In genomic region chr20:31674895-31675827, GRCh38 we compare ENCODE assay signal across 9 cellular contexts. TPM values are rescaled to one million over a fixed set of nuclear protein-coding genes. Genes with fewer than 3 reads are reported as not detected.
DNase-seq lines count a peak whose midpoint lies in the region; ATAC-seq, FAIRE-seq and TF ChIP-seq lines count a peak whose summit lies in the region.
"Had no signal": no experiment of that assay in that cellular context is flagged by ENCODE, and none has a peak within 500 bp of the region (broad histone marks: within the 10 kb centered on the region; RNA-seq: fewer than 3 reads in every experiment).

No MANE protein-coding gene starts in this region.

- TF ChIP-seq CTCF in Caco-2 (IDR thresholded peaks at IDR 0.05; ENCODE audit: insufficient read depth in 1 of 2, low read depth in 1 of 2, low read length in 1 of 2, severe bottlenecking in 1 of 2, unreplicated experiment in 1 of 2) (no peak), endothelial cell of umbilical vein (IDR thresholded peaks at IDR 0.05; ENCODE audit: extremely low read depth in 1 of 2, insufficient read depth in 1 of 2, low read depth in 1 of 2, low read length in 2 of 2) (no peak)

- H3K4me3 ChIP-seq in Caco-2 (ENCODE audit: low read depth, low read length) (no peak overlapping the region), endothelial cell of umbilical vein (replicated peaks in 1 of 3; ENCODE audit: insufficient read depth in 1 of 3, low read depth in 1 of 3, low read length in 3 of 3) (peak overlapping the region in 1 of 3 experiments; percentile 20)

- peak overlapping the region; percentile 75 for H3K4me2 ChIP-seq in endothelial cell of umbilical vein (ENCODE audit: insufficient read depth, low read length)
- H3K4me2 ChIP-seq: KMS-11 had no signal

- H3K79me2 ChIP-seq in endothelial cell of umbilical vein (ENCODE audit: control insufficient read depth, insufficient read depth, low read length): peaks cover 73% of the 10 kb centered on the region

- BruUV-seq in Caco-2 (replicated peaks; lab: Mats Ljungman, UMichigan) (no TSS peak), endothelial cell of umbilical vein (replicated peaks; lab: Mats Ljungman, UMichigan) (no TSS peak)

- TF ChIP-seq POLR2A in endothelial cell of umbilical vein (IDR thresholded peaks at IDR 0.05; ENCODE audit: low read depth, low read length): peak; percentile 27

- peak overlapping the region; percentile 26 for H3K4me3 Mint-ChIP-seq in Caco-2 (ENCODE audit: unreplicated experiment)
- peak overlapping the region; percentile 88 to 99 (median 98) for H3K4me3 Mint-ChIP-seq in naive thymus-derived CD8-positive, alpha-beta T cell

- H3K27me3 ChIP-seq in Caco-2 (replicated peaks; ENCODE audit: control insufficient read depth, insufficient read depth, low read length): no peaks in the 10 kb centered on the region
- no peaks in the 10 kb centered on the region for H3K27me3 ChIP-seq in endothelial cell of umbilical vein (ENCODE audit: control insufficient read depth in 2 of 2, insufficient read depth in 2 of 2, low read length in 2 of 2)

- CTCF ChIA-PET in Caco-2 (lab: Charles Lee): interaction anchor here (0.9 to 5.7 kb wide), 8 partner anchors 8 to 67 kb away, joined by 3 to 78 read pairs (median 6); partner anchors contain the start of gene BCL2L1
- CTCF ChIA-PET in endothelial cell of umbilical vein (lab: Charles Lee): interaction anchor here (1.0 to 6.2 kb wide), 13 partner anchors 9 to 112 kb away, joined by 3 to 97 read pairs (median 7); partner anchors contain the start of gene BCL2L1

- peak; percentile 98 for FAIRE-seq in endothelial cell of umbilical vein (lab: Jason Lieb, UNC)

- peaks cover 78% of the 10 kb centered on the region for H3K4me1 ChIP-seq in Caco-2
- H3K4me1 ChIP-seq in endothelial cell of umbilical vein (ENCODE audit: control insufficient read depth, extremely low read depth, insufficient read depth, low read length): peaks cover 60% of the 10 kb centered on the region

- no peak for DNase-seq in Caco-2
- peak; percentile 94 for DNase-seq in NCI-H226
- DNase-seq in activated CD8-positive, alpha-beta memory T cell treated with anti-CD3 and anti-CD28 coated beads for 4 hours (ENCODE audit: low read depth in 2 of 2): peak; percentile 39 to 61
- peak; percentile 84 for DNase-seq in endothelial cell of umbilical vein (ENCODE audit: low read depth, low spot score)
- DNase-seq in naive thymus-derived CD8-positive, alpha-beta T cell: peak in 9 of 10 donors; percentile 41 to 77 (median 55)
- peak; percentile 66 for DNase-seq in stimulated activated naive CD8-positive, alpha-beta T cell treated with anti-CD3 and anti-CD28 coated beads, Interleukin-15, Interleukin-2, amounts not matched to agents 100 U/mL and 50 U/mL, for 24 hours

- no peaks in the 10 kb centered on the region for H3K9me1 ChIP-seq in endothelial cell of umbilical vein (replicated peaks; ENCODE audit: control insufficient read depth, extremely low read depth, insufficient read depth, low read length)

- H3K9me3 Mint-ChIP-seq in Caco-2 (ENCODE audit: unreplicated experiment): no peaks in the 10 kb centered on the region
- no peaks in the 10 kb centered on the region for H3K9me3 Mint-ChIP-seq in naive thymus-derived CD8-positive, alpha-beta T cell

- H3K36me3 Mint-ChIP-seq in Caco-2 (ENCODE audit: insufficient read depth, unreplicated experiment): peaks cover 100% of the 10 kb centered on the region
- peaks cover 0 to 14% (median 0%) of the 10 kb centered on the region in 3 donors for H3K36me3 Mint-ChIP-seq in naive thymus-derived CD8-positive, alpha-beta T cell

- no peaks in the 10 kb centered on the region for H3K27me3 Mint-ChIP-seq in Caco-2 (ENCODE audit: insufficient read depth, unreplicated experiment)
- no peaks in the 10 kb centered on the region for H3K27me3 Mint-ChIP-seq in naive thymus-derived CD8-positive, alpha-beta T cell

- peak overlapping the region; percentile 37 for H3K9ac ChIP-seq in endothelial cell of umbilical vein (replicated peaks; ENCODE audit: extremely low read depth, insufficient read depth, low read length)
- H3K9ac ChIP-seq: KMS-11 had no signal

- H3K27ac Mint-ChIP-seq in Caco-2 (ENCODE audit: unreplicated experiment): peak overlapping the region; percentile 81
- peak overlapping the region; percentile 94 to 99 (median 98) for H3K27ac Mint-ChIP-seq in naive thymus-derived CD8-positive, alpha-beta T cell

- H4K20me1 ChIP-seq in endothelial cell of umbilical vein (replicated peaks; ENCODE audit: control insufficient read depth, extremely low read depth, insufficient read depth, low read length): no peaks in the 10 kb centered on the region

- peak overlapping the region; percentile 93 for H3K27ac ChIP-seq in endothelial cell of umbilical vein (ENCODE audit: insufficient read depth, low read depth, low read length)
- H3K27ac ChIP-seq: KMS-11 had no signal

- POLR2A ChIA-PET in Caco-2 (lab: Charles Lee) (interaction anchor here (2.0 to 5.6 kb wide), 2 partner anchors 11 to 45 kb away, joined by 7 to 45 read pairs; no protein-coding TSS in a partner anchor), endothelial cell of umbilical vein (lab: Charles Lee) (interaction anchor here (1.2 to 1.7 kb wide), 3 partner anchors 13 to 48 kb away, joined by 4 to 7 read pairs (median 5); partner anchors contain the start of gene BCL2L1)
- POLR2A ChIA-PET in naive thymus-derived CD8-positive, alpha-beta T cell (lab: Charles Lee): interaction anchor here (0.6 to 3.1 kb wide), 11 partner anchors 8 to 82 kb away, joined by 3 to 32 read pairs (median 3); partner anchors contain the start of gene BCL2L1

- intact Hi-C loops in Caco-2 (cut with micrococcal nuclease; ENCODE audit: unreplicated experiment) (no loop called here), endothelial cell of umbilical vein (cut with micrococcal nuclease) (loop anchor here (1.0 to 2.0 kb wide), 8 partner anchors 8 to 70 kb away; partner anchors contain the start of gene ID1)

- ATAC-seq in GM21737 (IDR thresholded peaks at IDR 0.05; ENCODE audit: unreplicated experiment) (peak; percentile 61), HG03159 (IDR thresholded peaks at IDR 0.05; ENCODE audit: unreplicated experiment) (no peak)
- peak; percentile 81 to 87 for ATAC-seq in naive thymus-derived CD8-positive, alpha-beta T cell
- ATAC-seq in stimulated activated naive CD8-positive, alpha-beta T cell treated with anti-CD3 and anti-CD28 coated beads, Interleukin-15, Interleukin-2, amounts not matched to agents 100 U/mL and 50 U/mL, for 24 hours: peak; percentile 61

- peaks cover 72% of the 10 kb centered on the region for H3K4me1 Mint-ChIP-seq in Caco-2 (ENCODE audit: low read depth, unreplicated experiment)
- H3K4me1 Mint-ChIP-seq in naive thymus-derived CD8-positive, alpha-beta T cell: peaks cover 43 to 75% (median 67%) of the 10 kb centered on the region in 4 donors

- H3K9me3 ChIP-seq in Caco-2: no peaks in the 10 kb centered on the region
- H3K9me3 ChIP-seq in endothelial cell of umbilical vein (replicated peaks; ENCODE audit: control insufficient read depth, insufficient read depth, low read length): no peaks in the 10 kb centered on the region

- H3K36me3 ChIP-seq in Caco-2 (ENCODE audit: control insufficient read depth, insufficient read depth, low read length) (peaks cover 21% of the 10 kb centered on the region), endothelial cell of umbilical vein (ENCODE audit: control insufficient read depth in 2 of 2, extremely low read depth in 1 of 2, insufficient read depth in 2 of 2, low read length in 2 of 2) (peaks cover 4 to 14% of the 10 kb centered on the region in 2 experiments)

- dilution Hi-C loops in endothelial cell of umbilical vein (cut with MboI; ENCODE audit: extremely low pct_ligation_motif_present, low sequenced_read_pairs): no loop called here

- no peak overlapping the region for H2AFZ ChIP-seq in endothelial cell of umbilical vein (ENCODE audit: low read depth, low read length)

TF ChIP-seq in endothelial cell of umbilical vein, 7 proteins besides CTCF, POLR2A, EP300 and RAD21 (continues in another document):
- peak; percentile 93 for TF ChIP-seq POLR2AphosphoS5 (IDR thresholded peaks at IDR 0.05; ENCODE audit: insufficient read depth, low read depth, low read length)
- TF ChIP-seq GATA2 (IDR thresholded peaks at IDR 0.05; ENCODE audit: insufficient read depth, insufficient read length, low read depth, low read length): peak; percentile 83
- TF ChIP-seq, protein P1, sequence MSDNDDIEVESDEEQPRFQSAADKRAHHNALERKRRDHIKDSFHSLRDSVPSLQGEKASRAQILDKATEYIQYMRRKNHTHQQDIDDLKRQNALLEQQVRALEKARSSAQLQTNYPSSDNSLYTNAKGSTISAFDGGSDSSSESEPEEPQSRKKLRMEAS (IDR thresholded peaks at IDR 0.05; ENCODE audit: insufficient read depth, insufficient read length): peak; percentile 27
- peak; percentile 78 for TF ChIP-seq MYC (IDR thresholded peaks at IDR 0.05; ENCODE audit: low read depth, low read length)
- peak; percentile 92 for TF ChIP-seq FOS (IDR thresholded peaks at IDR 0.05; ENCODE audit: borderline replicate concordance, insufficient read depth, low read length)
- TF ChIP-seq JUN (IDR thresholded peaks at IDR 0.05; ENCODE audit: borderline replicate concordance, insufficient read depth, insufficient read length, low read depth): peak; percentile 62

RNA-seq across cellular contexts. Expression of gene COX4I2, which starts 37.4 kb away (rescaled TPM):
- total RNA-seq in Caco-2 (2022) (not detected in 2 replicates), endothelial cell of umbilical vein (not detected in 2 replicates)
- polyA plus RNA-seq in endothelial cell of umbilical vein: not detected in 2 replicates
- polyA plus RNA-seq in endothelial cell of umbilical vein (2011; cell fraction: cytosol; rRNA removed): not detected in 2 replicates
- polyA plus RNA-seq in endothelial cell of umbilical vein (2011; cell fraction: nucleus; rRNA removed): not detected in 2 replicates
- polyA plus RNA-seq in endothelial cell of umbilical vein (2012): not detected in 2 replicates
- not detected in 2 replicates for polyA minus RNA-seq in endothelial cell of umbilical vein
- polyA minus RNA-seq in endothelial cell of umbilical vein (2011; cell fraction: cytosol; rRNA and poly(A)+ RNA removed): not detected
- not detected in 2 replicates for polyA minus RNA-seq in endothelial cell of umbilical vein (2011; cell fraction: nucleus; rRNA and poly(A)+ RNA removed)
- not detected for total RNA-seq in naive thymus-derived CD8-positive, alpha-beta T cell
- not detected for polyA plus RNA-seq in naive thymus-derived CD8-positive, alpha-beta T cell

RNA-seq across cellular contexts. Expression of gene BCL2L1, which starts 47.5 kb away (rescaled TPM):
- total RNA-seq in Caco-2 (2022) (444 and 469 TPM in 2 replicates), endothelial cell of umbilical vein (101 and 105 TPM in 2 replicates)
- polyA plus RNA-seq in endothelial cell of umbilical vein: 78.0 and 81.3 TPM in 2 replicates
- polyA plus RNA-seq in endothelial cell of umbilical vein (2011; cell fraction: cytosol; rRNA removed): 78.4 and 83.9 TPM in 2 replicates
- polyA plus RNA-seq in endothelial cell of umbilical vein (2011; cell fraction: nucleus; rRNA removed): 42.9 and 43.5 TPM in 2 replicates
- 74.2 and 97.0 TPM in 2 replicates for polyA plus RNA-seq in endothelial cell of umbilical vein (2012)
- 72.0 and 73.5 TPM in 2 replicates for polyA minus RNA-seq in endothelial cell of umbilical vein
- 22.6 TPM for polyA minus RNA-seq in endothelial cell of umbilical vein (2011; cell fraction: cytosol; rRNA and poly(A)+ RNA removed)
- polyA minus RNA-seq in endothelial cell of umbilical vein (2011; cell fraction: nucleus; rRNA and poly(A)+ RNA removed): 27.9 and 30.0 TPM in 2 replicates
- 10 to 100 TPM; 14.8 to 17.7 TPM for total RNA-seq in naive thymus-derived CD8-positive, alpha-beta T cell
- polyA plus RNA-seq in naive thymus-derived CD8-positive, alpha-beta T cell: 10 to 100 TPM in 1 of 3 donors, 1 to 10 TPM in 2; 8.0 to 15.4 (median 8.2) TPM

Comparison
In these comparisons a context has a peak if more than half of its experiments do, and no peak if none do; other contexts are left out.
1. DNase-seq: peak in NCI-H226 (single experiment), activated CD8-positive, alpha-beta memory T cell treated with anti-CD3 and anti-CD28 coated beads for 4 hours (2 of 2), endothelial cell of umbilical vein (single experiment), naive thymus-derived CD8-positive, alpha-beta T cell (9 of 10) and stimulated activated naive CD8-positive, alpha-beta T cell treated with anti-CD3 and anti-CD28 coated beads, Interleukin-15, Interleukin-2, amounts not matched to agents 100 U/mL and 50 U/mL, for 24 hours (single experiment); none in Caco-2 (0 of 2).